7 cellular contexts compared by ENCODE assay signal in genomic region chr17:44219636-44220210, GRCh38. TPM values are rescaled to one million over a fixed set of nuclear protein-coding genes. Genes with fewer than 3 reads are reported as not detected.
DNase-seq lines count a peak whose midpoint lies in the region; ATAC-seq and TF ChIP-seq lines count a peak whose summit lies in the region.

TSS of gene UBTF (minus strand) at chr17:44219675. CDS start at chr17:44218229, 1,446 bp downstream.

- H3K9me3 Mint-ChIP-seq in stimulated activated memory B cell treated with anti-CD40 and anti-IgM and Interleukin-4, amounts not matched to agents 10 μg/mL and 1 μg/mL and 100 μg/mL, for 72 hours: no peaks in the 10 kb centered on the region

- peaks cover 42% of the 10 kb centered on the region for H3K4me1 Mint-ChIP-seq in stimulated activated memory B cell treated with anti-CD40 and anti-IgM and Interleukin-4, amounts not matched to agents 10 μg/mL and 1 μg/mL and 100 μg/mL, for 72 hours

- TF ChIP-seq POLR2A in GM18505 (IDR thresholded peaks at IDR 0.05; ENCODE audit: borderline replicate concordance, extremely low read depth, insufficient read depth, insufficient read length): no peak

- ATAC-seq in GM18505 (IDR thresholded peaks at IDR 0.05; ENCODE audit: unreplicated experiment): peak; percentile 10
- peak; percentile 9 for ATAC-seq in HG03108 (IDR thresholded peaks at IDR 0.05; ENCODE audit: unreplicated experiment)
- peak; percentile 21 for ATAC-seq in stimulated activated memory B cell treated with anti-CD40 and anti-IgM and Interleukin-4, amounts not matched to agents 10 μg/mL and 1 μg/mL and 100 μg/mL, for 72 hours

- H3K4me1 ChIP-seq in mononuclear cell (ENCODE audit: insufficient read depth, low read length): peaks cover 47% of the 10 kb centered on the region

- peak within 1 kb of the TSS; percentile 98 for H3K4me3 Mint-ChIP-seq in stimulated activated memory B cell treated with anti-CD40 and anti-IgM and Interleukin-4, amounts not matched to agents 10 μg/mL and 1 μg/mL and 100 μg/mL, for 72 hours

- TF ChIP-seq CTCF in epithelial cell of proximal tubule (conservative IDR thresholded peaks at IDR 0.05; ENCODE audit: low read depth, low read length): no peak

- H3K4me3 ChIP-seq in epithelial cell of proximal tubule (ENCODE audit: low read depth, low read length) (peak within 1 kb of the TSS; percentile 89), mononuclear cell (ENCODE audit: low read length) (peak within 1 kb of the TSS; percentile 88)

- peak; percentile 89 for DNase-seq in NCI-H748 (lab: John Stamatoyannopoulos, UW; ENCODE audit: unreplicated experiment)
- DNase-seq in activated T-cell treated with anti-CD3 and anti-CD28 coated beads for 4 hours: peak; percentile 39
- no peak for DNase-seq in epithelial cell of proximal tubule (ENCODE audit: low read depth)

- no peaks in the 10 kb centered on the region for H3K27me3 ChIP-seq in mononuclear cell (ENCODE audit: insufficient read depth, low read length)

- no peaks in the 10 kb centered on the region for H3K9me3 ChIP-seq in mononuclear cell (ENCODE audit: low read depth, low read length)

- no peaks in the 10 kb centered on the region for H3K27me3 Mint-ChIP-seq in stimulated activated memory B cell treated with anti-CD40 and anti-IgM and Interleukin-4, amounts not matched to agents 10 μg/mL and 1 μg/mL and 100 μg/mL, for 72 hours

- peaks cover 22% of the 10 kb centered on the region for H3K36me3 Mint-ChIP-seq in stimulated activated memory B cell treated with anti-CD40 and anti-IgM and Interleukin-4, amounts not matched to agents 10 μg/mL and 1 μg/mL and 100 μg/mL, for 72 hours

- peak within 1 kb of the TSS; percentile 90 for H3K27ac Mint-ChIP-seq in stimulated activated memory B cell treated with anti-CD40 and anti-IgM and Interleukin-4, amounts not matched to agents 10 μg/mL and 1 μg/mL and 100 μg/mL, for 72 hours

RNA-seq across cellular contexts. Expression of gene UBTF, which starts in this region (rescaled TPM):
- total RNA-seq in epithelial cell of proximal tubule (37.5 and 57.4 TPM in 2 replicates), mononuclear cell (56.4 TPM)
